In genomic region chr5:81631124-81631523, GRCh38 we compare ENCODE assay signal across 10 cellular contexts.
DNase-seq lines count a peak whose midpoint lies in the region; ATAC-seq, FAIRE-seq and TF ChIP-seq lines count a peak whose summit lies in the region.
"Had no signal": no experiment of that assay in that cellular context is flagged by ENCODE, and none has a peak within 500 bp of the region (broad histone marks: within the 10 kb centered on the region; RNA-seq: fewer than 3 reads in every experiment).

No MANE protein-coding gene starts in this region.

- no peak for DNase-seq in GM18507 (ENCODE audit: extremely low spot score, insufficient read length, low read depth)
- DNase-seq in KBM-7, result peak; percentile 91
- DNase-seq in memory B cell (ENCODE audit: low spot score in 2 of 2), result no peak
- no peak for DNase-seq in HEK293T (ENCODE audit: extremely low spot score)
- no peak for DNase-seq in HTR-8/SVneo (ENCODE audit: insufficient read length, low spot score)
- DNase-seq in COLO668 (lab: John Stamatoyannopoulos, UW; ENCODE audit: unreplicated experiment), result no peak

- H3K4me1 Mint-ChIP-seq in memory B cell, result no peaks in the 10 kb centered on the region

- no peak overlapping the region for H3K4me3 Mint-ChIP-seq in memory B cell

- FAIRE-seq in GM18507 (lab: Jason Lieb, UNC), result peak; percentile 79
- no peak for FAIRE-seq in HTR-8/SVneo (lab: Jason Lieb, UNC)
- FAIRE-seq: colon had no signal

- POLR2A ChIA-PET in HEK293T (lab: Yijun Ruan, JAX), result no interaction called here

- ATAC-seq in GM21528 (IDR thresholded peaks at IDR 0.05; ENCODE audit: low FRiP score, unreplicated experiment), result peak; percentile 77
- peak; percentile 72 for ATAC-seq in memory B cell (ENCODE audit: low read depth)
- no peak for ATAC-seq in GM19324 (IDR thresholded peaks at IDR 0.05; ENCODE audit: low FRiP score, unreplicated experiment)

- no peak overlapping the region for H3K27ac Mint-ChIP-seq in memory B cell
- H3K27ac Mint-ChIP-seq: stimulated activated naive CD8-positive, alpha-beta T cell treated with anti-CD3 and anti-CD28 coated beads, Interleukin-15, Interleukin-2, amounts not matched to agents 100 ng/mL and 50 ng/mL, for 24 hours had no signal

- H3K36me3 Mint-ChIP-seq in memory B cell, result peaks cover 10% of the 10 kb centered on the region

- in situ Hi-C loops in KBM-7 (cut with MboI; ENCODE audit: low pct_unique_long_range_greater_than_20kb, low sequenced_read_pairs), result no loop called here

- no peaks in the 10 kb centered on the region for H3K9me3 Mint-ChIP-seq in memory B cell

- H3K27me3 Mint-ChIP-seq in memory B cell, result no peaks in the 10 kb centered on the region
- H3K27me3 Mint-ChIP-seq: stimulated activated naive CD8-positive, alpha-beta T cell treated with anti-CD3 and anti-CD28 coated beads, Interleukin-15, Interleukin-2, amounts not matched to agents 100 ng/mL and 50 ng/mL, for 24 hours had no signal

- CTCF ChIA-PET in HEK293T (lab: Yijun Ruan, JAX), result no interaction called here

TF ChIP-seq in HEK293T, 16 proteins besides CTCF, POLR2A, EP300 and RAD21:
- no peak for TF ChIP-seq CTBP1 (IDR thresholded peaks at IDR 0.05; ENCODE audit: borderline replicate concordance)
- TF ChIP-seq ELF4 (IDR thresholded peaks at IDR 0.05), result no peak
- no peak for TF ChIP-seq HDGF (IDR thresholded peaks at IDR 0.05; ENCODE audit: borderline replicate concordance)
- TF ChIP-seq LEF1 (IDR thresholded peaks at IDR 0.05; ENCODE audit: borderline replicate concordance), result no peak
- TF ChIP-seq ZNF384 (IDR thresholded peaks at IDR 0.05), result no peak
- TF ChIP-seq FOXA1 (IDR thresholded peaks at IDR 0.05), result no peak
- TF ChIP-seq L3MBTL2 (conservative IDR thresholded peaks at IDR 0.05), result no peak
- no peak for TF ChIP-seq SP1 (IDR thresholded peaks at IDR 0.05)
- TF ChIP-seq BHLHE40 (IDR thresholded peaks at IDR 0.05; ENCODE audit: borderline replicate concordance), result no peak
- no peak for TF ChIP-seq SUZ12 (IDR thresholded peaks at IDR 0.05)
